In genomic region chr3:160564949-160565441, GRCh38 we compare ENCODE assay signal across 1 cellular context.
A peak's percentile ranks its signal among the peaks of the same experiment; 100 is the strongest.
TF ChIP-seq lines count a peak whose summit lies in the region.

No MANE protein-coding gene starts in this region.

TF ChIP-seq in HepG2, 621 proteins besides CTCF, POLR2A, EP300 and RAD21 (continued from another document):
- TF ChIP-seq ZNF773 (CRISPR knock-in tag; IDR thresholded peaks at IDR 0.05; ENCODE audit: borderline replicate concordance) (0 out of 2 replicates have a peak, but pooled peaks have one; percentile 16), GMEB2 (CRISPR knock-in tag; IDR thresholded peaks at IDR 0.05; ENCODE audit: low read depth) (no peak), ZFY (CRISPR knock-in tag; IDR thresholded peaks at IDR 0.05) (peak; percentile 81), ELF1 (CRISPR knock-in tag; IDR thresholded peaks at IDR 0.05) (no peak), AKNA (CRISPR knock-in tag; IDR thresholded peaks at IDR 0.05; ENCODE audit: borderline replicate concordance) (no peak), YY1 (IDR thresholded peaks at IDR 0.05; ENCODE audit: insufficient read depth, insufficient replicate concordance, low read depth, low read length) (peak; percentile 83), THAP9 (CRISPR knock-in tag; IDR thresholded peaks at IDR 0.05; ENCODE audit: borderline replicate concordance) (peak; percentile 55; the same call in 1 of the 2 replicates), POGZ (CRISPR knock-in tag; IDR thresholded peaks at IDR 0.05) (no peak), HNRNPL (IDR thresholded peaks at IDR 0.05; ENCODE audit: low read depth, low read length) (0 out of 2 replicates have a peak, but pooled peaks have one; percentile 5), DNMT3B (CRISPR knock-in tag; conservative IDR thresholded peaks at IDR 0.05) (no peak), ATF7-NPFF (CRISPR knock-in tag; IDR thresholded peaks at IDR 0.05; ENCODE audit: low read depth) (0 out of 2 replicates have a peak, but pooled peaks have one; percentile 11), ZNF574 (CRISPR knock-in tag; IDR thresholded peaks at IDR 0.05) (no peak), ZSCAN22 (CRISPR knock-in tag; IDR thresholded peaks at IDR 0.05) (no peak)
